Comparison of ENCODE assay signal across 8 cellular contexts in the genomic region with DNA sequence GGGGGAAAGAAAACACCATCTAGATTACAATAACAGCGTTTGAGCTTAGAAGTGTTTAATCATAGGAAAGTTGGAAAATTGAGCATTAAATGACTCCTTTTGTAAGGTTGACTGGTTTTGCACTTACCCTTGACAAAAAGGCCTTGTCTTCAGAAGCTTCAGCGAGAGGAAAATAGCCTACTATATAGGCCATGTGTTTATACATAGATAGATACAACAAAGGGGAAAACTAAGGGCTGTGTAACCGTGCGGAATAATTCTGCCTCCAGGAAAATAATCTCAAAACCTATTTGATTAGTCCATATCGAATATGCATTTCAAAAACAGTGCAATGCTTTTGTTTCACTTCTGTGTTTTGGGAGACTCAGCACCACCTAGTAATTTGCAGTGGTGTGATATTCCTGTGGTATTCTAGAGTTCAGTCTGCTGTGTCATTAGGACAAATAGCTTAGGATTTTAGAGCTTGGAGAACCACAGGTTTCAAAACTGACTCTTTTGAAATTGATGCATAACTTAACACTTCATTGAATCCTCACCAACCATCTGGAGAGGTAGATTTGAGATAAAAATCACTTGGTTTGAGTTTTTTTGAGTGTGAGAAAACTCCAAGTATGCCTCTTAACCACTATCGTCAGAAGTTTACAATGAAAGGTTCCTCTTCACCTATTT. TPM values are rescaled to one million over a fixed set of nuclear protein-coding genes. Genes with fewer than 3 reads are reported as not detected.
DNase-seq lines count a peak whose midpoint lies in the region; ATAC-seq and TF ChIP-seq lines count a peak whose summit lies in the region.

No MANE protein-coding gene starts in this region.

- peaks cover 16% of the 10 kb centered on the region for H3K27me3 Mint-ChIP-seq in endothelial cell (ENCODE audit: unreplicated experiment)
- no peaks in the 10 kb centered on the region for H3K27me3 Mint-ChIP-seq in Caco-2 (ENCODE audit: insufficient read depth, unreplicated experiment)

- TF ChIP-seq CTCF in OCI-LY3 (IDR thresholded peaks at IDR 0.05; ENCODE audit: low read depth, low read length): no peak
- TF ChIP-seq CTCF in endothelial cell (IDR thresholded peaks at IDR 0.05; ENCODE audit: unreplicated experiment): no peak
- no peak for TF ChIP-seq CTCF in Caco-2 (IDR thresholded peaks at IDR 0.05; ENCODE audit: insufficient read depth in 1 of 2, low read depth in 1 of 2, low read length in 1 of 2, severe bottlenecking in 1 of 2, unreplicated experiment in 1 of 2)

- H3K9ac ChIP-seq in OCI-LY3 (ENCODE audit: low read length): peak overlapping the region; percentile 94

- peak overlapping the region; percentile 93 for H3K4me2 ChIP-seq in OCI-LY3 (ENCODE audit: low read length)

- H3K4me3 Mint-ChIP-seq in endothelial cell (ENCODE audit: unreplicated experiment): peak overlapping the region; percentile 97
- H3K4me3 Mint-ChIP-seq in Caco-2 (ENCODE audit: unreplicated experiment): no peak overlapping the region

- H3K4me1 ChIP-seq in OCI-LY3 (ENCODE audit: low read length) (peaks cover 29% of the 10 kb centered on the region), Caco-2 (peaks cover 23% of the 10 kb centered on the region)

- peaks cover 17% of the 10 kb centered on the region for H4K20me1 ChIP-seq in OCI-LY3 (ENCODE audit: insufficient read depth, low read length)

- POLR2A ChIA-PET in Caco-2 (lab: Charles Lee): interaction anchor here (0.6 kb wide), 2 partner anchors 168 to 229 kb away, joined by 3 to 4 read pairs; no protein-coding TSS in a partner anchor

- CTCF ChIA-PET in Caco-2 (lab: Charles Lee): no interaction called here

- H3K9me3 ChIP-seq in OCI-LY3 (ENCODE audit: insufficient read depth, low read length) (no peaks in the 10 kb centered on the region), Caco-2 (no peaks in the 10 kb centered on the region)

- H3K4me3 ChIP-seq in OCI-LY3 (ENCODE audit: low read length) (peak overlapping the region; percentile 90), Caco-2 (ENCODE audit: low read depth, low read length) (no peak overlapping the region)

- H3K36me3 Mint-ChIP-seq in endothelial cell (ENCODE audit: low read depth, unreplicated experiment) (peaks cover 28% of the 10 kb centered on the region), Caco-2 (ENCODE audit: insufficient read depth, unreplicated experiment) (no peaks in the 10 kb centered on the region)

- intact Hi-C loops in Caco-2 (cut with micrococcal nuclease; ENCODE audit: unreplicated experiment): no loop called here

- H3K27ac ChIP-seq in OCI-LY3 (ENCODE audit: low read length): no peak overlapping the region

- ATAC-seq in GM18511 (IDR thresholded peaks at IDR 0.05; ENCODE audit: unreplicated experiment): no peak
- no peak for ATAC-seq in HG02973 (IDR thresholded peaks at IDR 0.05; ENCODE audit: unreplicated experiment)

- peak overlapping the region; percentile 82 for H3K27ac Mint-ChIP-seq in endothelial cell (ENCODE audit: unreplicated experiment)
- no peak overlapping the region for H3K27ac Mint-ChIP-seq in Caco-2 (ENCODE audit: unreplicated experiment)

- H3K36me3 ChIP-seq in OCI-LY3 (replicated peaks; ENCODE audit: low read depth, low read length) (peaks cover 28% of the 10 kb centered on the region), Caco-2 (ENCODE audit: control insufficient read depth, insufficient read depth, low read length) (no peaks in the 10 kb centered on the region)

- BruUV-seq in Caco-2 (replicated peaks; lab: Mats Ljungman, UMichigan): no TSS peak

- H3K9me3 Mint-ChIP-seq in endothelial cell (ENCODE audit: unreplicated experiment): no peaks in the 10 kb centered on the region
- no peaks in the 10 kb centered on the region for H3K9me3 Mint-ChIP-seq in Caco-2 (ENCODE audit: unreplicated experiment)

- H3K27me3 ChIP-seq in OCI-LY3 (ENCODE audit: low read depth, low read length): no peaks in the 10 kb centered on the region
- no peaks in the 10 kb centered on the region for H3K27me3 ChIP-seq in Caco-2 (replicated peaks; ENCODE audit: control insufficient read depth, insufficient read depth, low read length)

- peaks cover 45% of the 10 kb centered on the region for H3K79me2 ChIP-seq in OCI-LY3 (ENCODE audit: low read length)

- H2AFZ ChIP-seq in OCI-LY3 (ENCODE audit: low read depth, low read length): no peak overlapping the region

- H3K4me1 Mint-ChIP-seq in endothelial cell (ENCODE audit: unreplicated experiment): peaks cover 49% of the 10 kb centered on the region
- H3K4me1 Mint-ChIP-seq in Caco-2 (ENCODE audit: low read depth, unreplicated experiment): peaks cover 11% of the 10 kb centered on the region

- peak; percentile 42 for DNase-seq in ELR (ENCODE audit: low read depth)
- DNase-seq in endothelial cell (ENCODE audit: low spot score): no peak
- DNase-seq in retina: peak; percentile 34
- no peak for DNase-seq in NCI-H2029 treated with DMSO at 0.1 percent for 48 hours (lab: John Stamatoyannopoulos, UW)
- DNase-seq in Caco-2: no peak

RNA-seq across cellular contexts. Expression of a gene that starts 1.8 kb away (rescaled TPM):
- 114 TPM for total RNA-seq in endothelial cell (ENCODE audit: unreplicated experiment)
- 0.25 and 0.49 TPM in 2 replicates for total RNA-seq in Caco-2 (2022)

RNA-seq across cellular contexts. Expression of a gene that starts 55.3 kb away (rescaled TPM):
- total RNA-seq in endothelial cell (ENCODE audit: unreplicated experiment) (12.3 TPM), Caco-2 (2022) (56.9 and 59.7 TPM in 2 replicates)

Comparison
In these comparisons a context has a peak if more than half of its experiments do, and no peak if none do; other contexts are left out.
1. DNase-seq: peak in ELR (single experiment) and retina (single experiment); none in endothelial cell (single experiment), NCI-H2029 treated with DMSO at 0.1 percent for 48 hours (single experiment) and Caco-2 (0 of 2).
2. RNA of a gene that starts 1.8 kb away (total RNA-seq): 114 TPM in endothelial cell (single experiment); 0.25 to 0.49 TPM in Caco-2; every median in the first group is over 10 times any median in the second.